2 cellular contexts compared by ENCODE assay signal in the genomic region with DNA sequence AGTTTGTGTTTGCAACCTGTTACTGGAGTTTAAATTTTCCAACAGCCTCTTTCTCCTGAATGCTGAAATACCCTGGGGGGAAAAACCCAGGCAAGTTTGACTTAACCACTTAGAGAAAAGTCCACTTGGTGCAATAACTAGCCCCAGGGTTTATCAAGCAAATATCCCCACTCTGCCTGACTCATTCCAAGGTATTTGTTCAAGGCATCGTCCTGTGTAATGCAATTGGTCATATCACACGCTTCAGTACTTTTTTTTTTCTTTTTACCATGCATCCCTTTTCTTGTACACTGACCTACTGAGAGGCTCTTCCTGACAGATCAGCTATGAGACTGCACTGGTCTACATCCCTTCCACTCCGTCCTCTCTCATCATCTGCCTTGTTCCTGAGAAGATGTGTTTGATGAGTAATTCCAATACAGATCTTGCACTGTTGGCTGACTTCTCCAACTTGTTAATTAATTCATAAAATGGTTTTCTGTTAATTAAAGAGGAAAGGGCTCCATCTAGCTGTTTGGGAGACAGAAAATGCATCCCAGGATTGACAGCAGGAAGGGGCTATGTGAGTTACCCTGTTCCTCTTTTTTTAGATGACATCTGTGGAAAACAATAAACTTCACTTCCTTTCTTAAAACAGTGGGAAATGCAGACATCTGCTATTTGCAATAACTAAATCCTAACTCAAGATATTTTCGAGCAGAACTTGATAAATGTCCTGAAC.
TF ChIP-seq lines count a peak whose summit lies in the region.

No MANE protein-coding gene starts in this region.

TF ChIP-seq in liver, 16 proteins besides CTCF, POLR2A, EP300 and RAD21 (continued from another document):
- TF ChIP-seq, protein P1, sequence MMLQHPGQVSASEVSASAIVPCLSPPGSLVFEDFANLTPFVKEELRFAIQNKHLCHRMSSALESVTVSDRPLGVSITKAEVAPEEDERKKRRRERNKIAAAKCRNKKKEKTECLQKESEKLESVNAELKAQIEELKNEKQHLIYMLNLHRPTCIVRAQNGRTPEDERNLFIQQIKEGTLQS (IDR thresholded peaks at IDR 0.05): peak; percentile 23
- TF ChIP-seq, protein P2, sequence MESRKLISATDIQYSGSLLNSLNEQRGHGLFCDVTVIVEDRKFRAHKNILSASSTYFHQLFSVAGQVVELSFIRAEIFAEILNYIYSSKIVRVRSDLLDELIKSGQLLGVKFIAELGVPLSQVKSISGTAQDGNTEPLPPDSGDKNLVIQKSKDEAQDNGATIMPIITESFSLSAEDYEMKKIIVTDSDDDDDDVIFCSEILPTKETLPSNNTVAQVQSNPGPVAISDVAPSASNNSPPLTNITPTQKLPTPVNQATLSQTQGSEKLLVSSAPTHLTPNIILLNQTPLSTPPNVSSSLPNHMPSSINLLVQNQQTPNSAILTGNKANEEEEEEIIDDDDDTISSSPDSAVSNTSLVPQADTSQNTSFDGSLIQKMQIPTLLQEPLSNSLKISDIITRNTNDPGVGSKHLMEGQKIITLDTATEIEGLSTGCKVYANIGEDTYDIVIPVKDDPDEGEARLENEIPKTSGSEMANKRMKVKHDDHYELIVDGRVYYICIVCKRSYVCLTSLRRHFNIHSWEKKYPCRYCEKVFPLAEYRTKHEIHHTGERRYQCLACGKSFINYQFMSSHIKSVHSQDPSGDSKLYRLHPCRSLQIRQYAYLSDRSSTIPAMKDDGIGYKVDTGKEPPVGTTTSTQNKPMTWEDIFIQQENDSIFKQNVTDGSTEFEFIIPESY (IDR thresholded peaks at IDR 0.05): peak; percentile 34
- no peak for TF ChIP-seq FOXA1 (IDR thresholded peaks at IDR 0.05)
- peak; percentile 51 to 69 for TF ChIP-seq RXRA (IDR thresholded peaks at IDR 0.05)
- no peak for TF ChIP-seq FOXA2 (IDR thresholded peaks at IDR 0.05)
- no peak for TF ChIP-seq HNF4G (IDR thresholded peaks at IDR 0.05)
- no peak for TF ChIP-seq GABPA (IDR thresholded peaks at IDR 0.05 in 1 of 2, conservative IDR thresholded peaks at IDR 0.05 in 1 of 2)
- TF ChIP-seq, protein P3, sequence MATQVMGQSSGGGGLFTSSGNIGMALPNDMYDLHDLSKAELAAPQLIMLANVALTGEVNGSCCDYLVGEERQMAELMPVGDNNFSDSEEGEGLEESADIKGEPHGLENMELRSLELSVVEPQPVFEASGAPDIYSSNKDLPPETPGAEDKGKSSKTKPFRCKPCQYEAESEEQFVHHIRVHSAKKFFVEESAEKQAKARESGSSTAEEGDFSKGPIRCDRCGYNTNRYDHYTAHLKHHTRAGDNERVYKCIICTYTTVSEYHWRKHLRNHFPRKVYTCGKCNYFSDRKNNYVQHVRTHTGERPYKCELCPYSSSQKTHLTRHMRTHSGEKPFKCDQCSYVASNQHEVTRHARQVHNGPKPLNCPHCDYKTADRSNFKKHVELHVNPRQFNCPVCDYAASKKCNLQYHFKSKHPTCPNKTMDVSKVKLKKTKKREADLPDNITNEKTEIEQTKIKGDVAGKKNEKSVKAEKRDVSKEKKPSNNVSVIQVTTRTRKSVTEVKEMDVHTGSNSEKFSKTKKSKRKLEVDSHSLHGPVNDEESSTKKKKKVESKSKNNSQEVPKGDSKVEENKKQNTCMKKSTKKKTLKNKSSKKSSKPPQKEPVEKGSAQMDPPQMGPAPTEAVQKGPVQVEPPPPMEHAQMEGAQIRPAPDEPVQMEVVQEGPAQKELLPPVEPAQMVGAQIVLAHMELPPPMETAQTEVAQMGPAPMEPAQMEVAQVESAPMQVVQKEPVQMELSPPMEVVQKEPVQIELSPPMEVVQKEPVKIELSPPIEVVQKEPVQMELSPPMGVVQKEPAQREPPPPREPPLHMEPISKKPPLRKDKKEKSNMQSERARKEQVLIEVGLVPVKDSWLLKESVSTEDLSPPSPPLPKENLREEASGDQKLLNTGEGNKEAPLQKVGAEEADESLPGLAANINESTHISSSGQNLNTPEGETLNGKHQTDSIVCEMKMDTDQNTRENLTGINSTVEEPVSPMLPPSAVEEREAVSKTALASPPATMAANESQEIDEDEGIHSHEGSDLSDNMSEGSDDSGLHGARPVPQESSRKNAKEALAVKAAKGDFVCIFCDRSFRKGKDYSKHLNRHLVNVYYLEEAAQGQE (IDR thresholded peaks at IDR 0.05): no peak

TF ChIP-seq in HepG2, 621 proteins besides CTCF, POLR2A, EP300 and RAD21 (continued from another document):
- TF ChIP-seq, protein P4, sequence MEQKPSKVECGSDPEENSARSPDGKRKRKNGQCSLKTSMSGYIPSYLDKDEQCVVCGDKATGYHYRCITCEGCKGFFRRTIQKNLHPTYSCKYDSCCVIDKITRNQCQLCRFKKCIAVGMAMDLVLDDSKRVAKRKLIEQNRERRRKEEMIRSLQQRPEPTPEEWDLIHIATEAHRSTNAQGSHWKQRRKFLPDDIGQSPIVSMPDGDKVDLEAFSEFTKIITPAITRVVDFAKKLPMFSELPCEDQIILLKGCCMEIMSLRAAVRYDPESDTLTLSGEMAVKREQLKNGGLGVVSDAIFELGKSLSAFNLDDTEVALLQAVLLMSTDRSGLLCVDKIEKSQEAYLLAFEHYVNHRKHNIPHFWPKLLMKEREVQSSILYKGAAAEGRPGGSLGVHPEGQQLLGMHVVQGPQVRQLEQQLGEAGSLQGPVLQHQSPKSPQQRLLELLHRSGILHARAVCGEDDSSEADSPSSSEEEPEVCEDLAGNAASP (CRISPR knock-in tag; IDR thresholded peaks at IDR 0.05; ENCODE audit: borderline replicate concordance): no peak
- TF ChIP-seq SRSF9 (IDR thresholded peaks at IDR 0.05; ENCODE audit: borderline replicate concordance, insufficient read depth, low read depth, low read length, poor library complexity, severe bottlenecking) (no peak), TRIM24 (CRISPR knock-in tag; IDR thresholded peaks at IDR 0.05) (no peak), ZNF616 (CRISPR knock-in tag; IDR thresholded peaks at IDR 0.05; ENCODE audit: low read depth) (no peak), CREB1 (IDR thresholded peaks at IDR 0.05) (no peak), CREB1 (CRISPR knock-in tag; IDR thresholded peaks at IDR 0.05) (no peak), AKAP8 (CRISPR knock-in tag; IDR thresholded peaks at IDR 0.05) (no peak), ZKSCAN8 (CRISPR knock-in tag; IDR thresholded peaks at IDR 0.05; ENCODE audit: borderline replicate concordance) (no peak), NAIF1 (CRISPR knock-in tag; IDR thresholded peaks at IDR 0.05; ENCODE audit: borderline replicate concordance) (no peak), ZFX (CRISPR knock-in tag; IDR thresholded peaks at IDR 0.05; ENCODE audit: low read depth) (no peak), CBX5 (CRISPR knock-in tag; IDR thresholded peaks at IDR 0.05; ENCODE audit: borderline replicate concordance) (no peak)
- TF ChIP-seq, protein P5, sequence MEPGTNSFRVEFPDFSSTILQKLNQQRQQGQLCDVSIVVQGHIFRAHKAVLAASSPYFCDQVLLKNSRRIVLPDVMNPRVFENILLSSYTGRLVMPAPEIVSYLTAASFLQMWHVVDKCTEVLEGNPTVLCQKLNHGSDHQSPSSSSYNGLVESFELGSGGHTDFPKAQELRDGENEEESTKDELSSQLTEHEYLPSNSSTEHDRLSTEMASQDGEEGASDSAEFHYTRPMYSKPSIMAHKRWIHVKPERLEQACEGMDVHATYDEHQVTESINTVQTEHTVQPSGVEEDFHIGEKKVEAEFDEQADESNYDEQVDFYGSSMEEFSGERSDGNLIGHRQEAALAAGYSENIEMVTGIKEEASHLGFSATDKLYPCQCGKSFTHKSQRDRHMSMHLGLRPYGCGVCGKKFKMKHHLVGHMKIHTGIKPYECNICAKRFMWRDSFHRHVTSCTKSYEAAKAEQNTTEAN (CRISPR knock-in tag; conservative IDR thresholded peaks at IDR 0.05): no peak
- TF ChIP-seq, protein P6, sequence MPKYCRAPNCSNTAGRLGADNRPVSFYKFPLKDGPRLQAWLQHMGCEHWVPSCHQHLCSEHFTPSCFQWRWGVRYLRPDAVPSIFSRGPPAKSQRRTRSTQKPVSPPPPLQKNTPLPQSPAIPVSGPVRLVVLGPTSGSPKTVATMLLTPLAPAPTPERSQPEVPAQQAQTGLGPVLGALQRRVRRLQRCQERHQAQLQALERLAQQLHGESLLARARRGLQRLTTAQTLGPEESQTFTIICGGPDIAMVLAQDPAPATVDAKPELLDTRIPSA (CRISPR knock-in tag; IDR thresholded peaks at IDR 0.05; ENCODE audit: borderline replicate concordance): no peak
- TF ChIP-seq, protein P7, sequence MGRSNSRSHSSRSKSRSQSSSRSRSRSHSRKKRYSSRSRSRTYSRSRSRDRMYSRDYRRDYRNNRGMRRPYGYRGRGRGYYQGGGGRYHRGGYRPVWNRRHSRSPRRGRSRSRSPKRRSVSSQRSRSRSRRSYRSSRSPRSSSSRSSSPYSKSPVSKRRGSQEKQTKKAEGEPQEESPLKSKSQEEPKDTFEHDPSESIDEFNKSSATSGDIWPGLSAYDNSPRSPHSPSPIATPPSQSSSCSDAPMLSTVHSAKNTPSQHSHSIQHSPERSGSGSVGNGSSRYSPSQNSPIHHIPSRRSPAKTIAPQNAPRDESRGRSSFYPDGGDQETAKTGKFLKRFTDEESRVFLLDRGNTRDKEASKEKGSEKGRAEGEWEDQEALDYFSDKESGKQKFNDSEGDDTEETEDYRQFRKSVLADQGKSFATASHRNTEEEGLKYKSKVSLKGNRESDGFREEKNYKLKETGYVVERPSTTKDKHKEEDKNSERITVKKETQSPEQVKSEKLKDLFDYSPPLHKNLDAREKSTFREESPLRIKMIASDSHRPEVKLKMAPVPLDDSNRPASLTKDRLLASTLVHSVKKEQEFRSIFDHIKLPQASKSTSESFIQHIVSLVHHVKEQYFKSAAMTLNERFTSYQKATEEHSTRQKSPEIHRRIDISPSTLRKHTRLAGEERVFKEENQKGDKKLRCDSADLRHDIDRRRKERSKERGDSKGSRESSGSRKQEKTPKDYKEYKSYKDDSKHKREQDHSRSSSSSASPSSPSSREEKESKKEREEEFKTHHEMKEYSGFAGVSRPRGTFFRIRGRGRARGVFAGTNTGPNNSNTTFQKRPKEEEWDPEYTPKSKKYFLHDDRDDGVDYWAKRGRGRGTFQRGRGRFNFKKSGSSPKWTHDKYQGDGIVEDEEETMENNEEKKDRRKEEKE (IDR thresholded peaks at IDR 0.05): no peak
- TF ChIP-seq, protein P8, sequence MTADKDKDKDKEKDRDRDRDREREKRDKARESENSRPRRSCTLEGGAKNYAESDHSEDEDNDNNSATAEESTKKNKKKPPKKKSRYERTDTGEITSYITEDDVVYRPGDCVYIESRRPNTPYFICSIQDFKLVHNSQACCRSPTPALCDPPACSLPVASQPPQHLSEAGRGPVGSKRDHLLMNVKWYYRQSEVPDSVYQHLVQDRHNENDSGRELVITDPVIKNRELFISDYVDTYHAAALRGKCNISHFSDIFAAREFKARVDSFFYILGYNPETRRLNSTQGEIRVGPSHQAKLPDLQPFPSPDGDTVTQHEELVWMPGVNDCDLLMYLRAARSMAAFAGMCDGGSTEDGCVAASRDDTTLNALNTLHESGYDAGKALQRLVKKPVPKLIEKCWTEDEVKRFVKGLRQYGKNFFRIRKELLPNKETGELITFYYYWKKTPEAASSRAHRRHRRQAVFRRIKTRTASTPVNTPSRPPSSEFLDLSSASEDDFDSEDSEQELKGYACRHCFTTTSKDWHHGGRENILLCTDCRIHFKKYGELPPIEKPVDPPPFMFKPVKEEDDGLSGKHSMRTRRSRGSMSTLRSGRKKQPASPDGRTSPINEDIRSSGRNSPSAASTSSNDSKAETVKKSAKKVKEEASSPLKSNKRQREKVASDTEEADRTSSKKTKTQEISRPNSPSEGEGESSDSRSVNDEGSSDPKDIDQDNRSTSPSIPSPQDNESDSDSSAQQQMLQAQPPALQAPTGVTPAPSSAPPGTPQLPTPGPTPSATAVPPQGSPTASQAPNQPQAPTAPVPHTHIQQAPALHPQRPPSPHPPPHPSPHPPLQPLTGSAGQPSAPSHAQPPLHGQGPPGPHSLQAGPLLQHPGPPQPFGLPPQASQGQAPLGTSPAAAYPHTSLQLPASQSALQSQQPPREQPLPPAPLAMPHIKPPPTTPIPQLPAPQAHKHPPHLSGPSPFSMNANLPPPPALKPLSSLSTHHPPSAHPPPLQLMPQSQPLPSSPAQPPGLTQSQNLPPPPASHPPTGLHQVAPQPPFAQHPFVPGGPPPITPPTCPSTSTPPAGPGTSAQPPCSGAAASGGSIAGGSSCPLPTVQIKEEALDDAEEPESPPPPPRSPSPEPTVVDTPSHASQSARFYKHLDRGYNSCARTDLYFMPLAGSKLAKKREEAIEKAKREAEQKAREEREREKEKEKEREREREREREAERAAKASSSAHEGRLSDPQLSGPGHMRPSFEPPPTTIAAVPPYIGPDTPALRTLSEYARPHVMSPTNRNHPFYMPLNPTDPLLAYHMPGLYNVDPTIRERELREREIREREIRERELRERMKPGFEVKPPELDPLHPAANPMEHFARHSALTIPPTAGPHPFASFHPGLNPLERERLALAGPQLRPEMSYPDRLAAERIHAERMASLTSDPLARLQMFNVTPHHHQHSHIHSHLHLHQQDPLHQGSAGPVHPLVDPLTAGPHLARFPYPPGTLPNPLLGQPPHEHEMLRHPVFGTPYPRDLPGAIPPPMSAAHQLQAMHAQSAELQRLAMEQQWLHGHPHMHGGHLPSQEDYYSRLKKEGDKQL (CRISPR knock-in tag; IDR thresholded peaks at IDR 0.05; ENCODE audit: low read depth): no peak
- TF ChIP-seq, protein P9, sequence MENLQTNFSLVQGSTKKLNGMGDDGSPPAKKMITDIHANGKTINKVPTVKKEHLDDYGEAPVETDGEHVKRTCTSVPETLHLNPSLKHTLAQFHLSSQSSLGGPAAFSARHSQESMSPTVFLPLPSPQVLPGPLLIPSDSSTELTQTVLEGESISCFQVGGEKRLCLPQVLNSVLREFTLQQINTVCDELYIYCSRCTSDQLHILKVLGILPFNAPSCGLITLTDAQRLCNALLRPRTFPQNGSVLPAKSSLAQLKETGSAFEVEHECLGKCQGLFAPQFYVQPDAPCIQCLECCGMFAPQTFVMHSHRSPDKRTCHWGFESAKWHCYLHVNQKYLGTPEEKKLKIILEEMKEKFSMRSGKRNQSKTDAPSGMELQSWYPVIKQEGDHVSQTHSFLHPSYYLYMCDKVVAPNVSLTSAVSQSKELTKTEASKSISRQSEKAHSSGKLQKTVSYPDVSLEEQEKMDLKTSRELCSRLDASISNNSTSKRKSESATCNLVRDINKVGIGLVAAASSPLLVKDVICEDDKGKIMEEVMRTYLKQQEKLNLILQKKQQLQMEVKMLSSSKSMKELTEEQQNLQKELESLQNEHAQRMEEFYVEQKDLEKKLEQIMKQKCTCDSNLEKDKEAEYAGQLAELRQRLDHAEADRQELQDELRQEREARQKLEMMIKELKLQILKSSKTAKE (CRISPR knock-in tag; IDR thresholded peaks at IDR 0.05; ENCODE audit: borderline replicate concordance): no peak
- TF ChIP-seq, protein P10, sequence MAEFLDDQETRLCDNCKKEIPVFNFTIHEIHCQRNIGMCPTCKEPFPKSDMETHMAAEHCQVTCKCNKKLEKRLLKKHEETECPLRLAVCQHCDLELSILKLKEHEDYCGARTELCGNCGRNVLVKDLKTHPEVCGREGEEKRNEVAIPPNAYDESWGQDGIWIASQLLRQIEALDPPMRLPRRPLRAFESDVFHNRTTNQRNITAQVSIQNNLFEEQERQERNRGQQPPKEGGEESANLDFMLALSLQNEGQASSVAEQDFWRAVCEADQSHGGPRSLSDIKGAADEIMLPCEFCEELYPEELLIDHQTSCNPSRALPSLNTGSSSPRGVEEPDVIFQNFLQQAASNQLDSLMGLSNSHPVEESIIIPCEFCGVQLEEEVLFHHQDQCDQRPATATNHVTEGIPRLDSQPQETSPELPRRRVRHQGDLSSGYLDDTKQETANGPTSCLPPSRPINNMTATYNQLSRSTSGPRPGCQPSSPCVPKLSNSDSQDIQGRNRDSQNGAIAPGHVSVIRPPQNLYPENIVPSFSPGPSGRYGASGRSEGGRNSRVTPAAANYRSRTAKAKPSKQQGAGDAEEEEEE (CRISPR knock-in tag; IDR thresholded peaks at IDR 0.05; ENCODE audit: borderline replicate concordance): no peak
